19 cellular contexts compared by ENCODE assay signal in genomic region chr18:13573750-13574149, GRCh38.
"Had no signal": no experiment of that assay in that cellular context is flagged by ENCODE, and none has a peak within 500 bp of the region (broad histone marks: within the 10 kb centered on the region; RNA-seq: fewer than 3 reads in every experiment).

No MANE protein-coding gene starts in this region.

- H3K36me3 ChIP-seq: esophagus muscularis mucosa, gastrocnemius medialis, heart right ventricle, left ventricle myocardium inferior, lower lobe of right lung, neural progenitor cell, pancreas, right lobe of liver, suprapubic skin, thyroid gland had no signal

- H3K27ac ChIP-seq: epithelial cell of prostate, esophagus muscularis mucosa, gastrocnemius medialis, left ventricle myocardium inferior, lower lobe of right lung, neural progenitor cell, pancreas, right lobe of liver, thyroid gland had no signal

- ATAC-seq: gastrocnemius medialis; heart right ventricle; left cardiac atrium; lower lobe of right lung; natural killer cell treated with Interleukin-12 subunit alpha and Interleukin-12 subunit beta and Interleukin-15 and Interleukin-18, amount 100 ng/mL, for 72 hours; pancreas; right lobe of liver; stimulated activated naive B cell treated with anti-CD40 and anti-IgM and Interleukin-4, amounts not matched to agents 10 μg/mL and 1 μg/mL and 100 μg/mL, for 72 hours had no signal

- H3K9me3 ChIP-seq: esophagus muscularis mucosa, gastrocnemius medialis, left ventricle myocardium inferior, lower lobe of right lung, pancreas, right lobe of liver, suprapubic skin, thyroid gland had no signal

- H3K4me3 ChIP-seq: esophagus muscularis mucosa, gastrocnemius medialis, heart right ventricle, left ventricle myocardium inferior, lower lobe of right lung, neural progenitor cell, pancreas, right lobe of liver, suprapubic skin, thyroid gland had no signal

- DNase-seq: effector memory CD4-positive, alpha-beta T cell; gastrocnemius medialis; heart right ventricle; hypothalamus; left cardiac atrium; left ventricle myocardium inferior; lower lobe of right lung; nucleus accumbens; pancreas; right lobe of liver; stimulated activated CD4-positive, alpha-beta T cell treated with anti-CD3 and anti-CD28 coated beads, Interleukin-2, amount 100 ng/mL, for 24 hours; stimulated activated CD4-positive, alpha-beta T cell treated with anti-CD3 and anti-CD28 coated beads, Interleukin-4, amount 100 ng/mL, for 4 hours; stimulated activated naive B cell treated with anti-CD40 and anti-IgM and Interleukin-4, amounts not matched to agents 10 μg/mL and 1 μg/mL and 100 μg/mL, for 72 hours; thyroid gland had no signal

- H3K27me3 ChIP-seq: esophagus muscularis mucosa, gastrocnemius medialis, heart right ventricle, neural progenitor cell, pancreas, right lobe of liver, suprapubic skin, thyroid gland had no signal

- H3K4me1 ChIP-seq: gastrocnemius medialis, neural progenitor cell, pancreas, right lobe of liver, thyroid gland had no signal
